15 cellular contexts compared by ENCODE assay signal in genomic region chr10:111429288-111430028, GRCh38.
DNase-seq lines count a peak whose midpoint lies in the region; ATAC-seq and TF ChIP-seq lines count a peak whose summit lies in the region.
"Had no signal": no experiment of that assay in that cellular context is flagged by ENCODE, and none has a peak within 500 bp of the region (broad histone marks: within the 10 kb centered on the region; RNA-seq: fewer than 3 reads in every experiment).

No MANE protein-coding gene starts in this region.

- H3K4me1 ChIP-seq in GM23248 (ENCODE audit: insufficient read depth) (no peaks in the 10 kb centered on the region), esophagus muscularis mucosa (no peaks in the 10 kb centered on the region), tibial artery (no peaks in the 10 kb centered on the region)
- H3K4me1 ChIP-seq: HAP-1 had no signal

- H3K27me3 ChIP-seq in GM23248 (replicated peaks; ENCODE audit: insufficient read depth), result no peaks in the 10 kb centered on the region
- no peaks in the 10 kb centered on the region for H3K27me3 ChIP-seq in esophagus muscularis mucosa
- H3K27me3 ChIP-seq in tibial artery, result no peaks in the 10 kb centered on the region

- ATAC-seq in activated CD8-positive, alpha-beta memory T cell treated with anti-CD3 and anti-CD28 coated beads, Interleukin-2, amount 10 ng/mL, durations not matched to agents 7 days and 5 days, result peak; percentile 30
- ATAC-seq in HG02623 (IDR thresholded peaks at IDR 0.05; ENCODE audit: unreplicated experiment), result no peak
- ATAC-seq: HepG2 had no signal

- no peak overlapping the region for H3K9ac ChIP-seq in GM23248

- H3K4me3 Mint-ChIP-seq in activated CD8-positive, alpha-beta memory T cell treated with anti-CD3 and anti-CD28 coated beads, Interleukin-2, amount 10 ng/mL, durations not matched to agents 7 days and 5 days, result no peak overlapping the region

- no peak for DNase-seq in activated CD8-positive, alpha-beta memory T cell treated with anti-CD3 and anti-CD28 coated beads, Interleukin-2, amount 10 ng/mL, durations not matched to agents 7 days and 5 days
- DNase-seq in activated CD8-positive, alpha-beta memory T cell treated with anti-CD3 and anti-CD28 coated beads, Interleukin-2, amount 50 U/mL, for 48 hours, result no peak
- DNase-seq in GM23248 (peak; percentile 27), esophagus muscularis mucosa (ENCODE audit: extremely low spot score) (peak; percentile 64), stromal cell of bone marrow (ENCODE audit: low read depth) (peak; percentile 78), tibial artery (no peak)
- DNase-seq: COR-L47, Kasumi-1, NCI-H345, NCI-H69, SIG-M5 had no signal

- no peak for TF ChIP-seq EP300 in esophagus muscularis mucosa (IDR thresholded peaks at IDR 0.05)

- no peaks in the 10 kb centered on the region for H3K9me3 ChIP-seq in GM23248 (ENCODE audit: low read depth)
- no peaks in the 10 kb centered on the region for H3K9me3 ChIP-seq in esophagus muscularis mucosa
- H3K9me3 ChIP-seq in tibial artery, result no peaks in the 10 kb centered on the region
- H3K9me3 ChIP-seq: HAP-1 had no signal

- TF ChIP-seq CTCF in esophagus muscularis mucosa (IDR thresholded peaks at IDR 0.05) (no peak), tibial artery (IDR thresholded peaks at IDR 0.05) (no peak)

- no peaks in the 10 kb centered on the region for H3K36me3 ChIP-seq in GM23248 (ENCODE audit: low read depth)
- H3K36me3 ChIP-seq in esophagus muscularis mucosa, result no peaks in the 10 kb centered on the region
- no peaks in the 10 kb centered on the region for H3K36me3 ChIP-seq in tibial artery
- H3K36me3 ChIP-seq: HAP-1 had no signal

- H3K79me2 ChIP-seq in GM23248 (ENCODE audit: insufficient read depth), result no peaks in the 10 kb centered on the region

- CTCF ChIA-PET in activated CD8-positive, alpha-beta memory T cell treated with anti-CD3 and anti-CD28 coated beads, Interleukin-2, amount 10 ng/mL, durations not matched to agents 7 days and 5 days (lab: Charles Lee), result no interaction called here

- H2AFZ ChIP-seq in GM23248, result no peak overlapping the region

- no peaks in the 10 kb centered on the region for H4K20me1 ChIP-seq in GM23248 (ENCODE audit: insufficient read depth)

- H3K27ac Mint-ChIP-seq in activated CD8-positive, alpha-beta memory T cell treated with anti-CD3 and anti-CD28 coated beads, Interleukin-2, amount 10 ng/mL, durations not matched to agents 7 days and 5 days, result no peak overlapping the region

- in situ Hi-C loops in GM23248 (cut with MboI), result no loop called here

- H3K9me2 ChIP-seq in GM23248 (ENCODE audit: insufficient read depth), result no peaks in the 10 kb centered on the region

- WGBS in GM23248 (ENCODE audit: low coverage in 1 of 2, low lambda C conversion rate in 2 of 2, missing lambda C conversion rate in 2 of 2), 2 experiments, result 63 to 65% methylated on average over 3 of the region's 3 CpGs
- 90% methylated on average over 3 of the region's 3 CpGs for WGBS in esophagus muscularis mucosa

- no peaks in the 10 kb centered on the region for H3K36me3 Mint-ChIP-seq in activated CD8-positive, alpha-beta memory T cell treated with anti-CD3 and anti-CD28 coated beads, Interleukin-2, amount 10 ng/mL, durations not matched to agents 7 days and 5 days

- TF ChIP-seq POLR2A in esophagus muscularis mucosa (IDR thresholded peaks at IDR 0.05; ENCODE audit: low read depth), result no peak

- no peak overlapping the region for H3K4me2 ChIP-seq in GM23248 (ENCODE audit: unreplicated experiment)

- no peak overlapping the region for H3K4me3 ChIP-seq in GM23248
- no peak overlapping the region for H3K4me3 ChIP-seq in esophagus muscularis mucosa
- H3K4me3 ChIP-seq in tibial artery, result no peak overlapping the region
- H3K4me3 ChIP-seq: HAP-1 had no signal

- no peaks in the 10 kb centered on the region for H3K27me3 Mint-ChIP-seq in activated CD8-positive, alpha-beta memory T cell treated with anti-CD3 and anti-CD28 coated beads, Interleukin-2, amount 10 ng/mL, durations not matched to agents 7 days and 5 days

- no peaks in the 10 kb centered on the region for H3K4me1 Mint-ChIP-seq in activated CD8-positive, alpha-beta memory T cell treated with anti-CD3 and anti-CD28 coated beads, Interleukin-2, amount 10 ng/mL, durations not matched to agents 7 days and 5 days

- no peaks in the 10 kb centered on the region for H3F3A ChIP-seq in GM23248 (ENCODE audit: insufficient read depth)

- intact Hi-C loops in esophagus muscularis mucosa (cut with DNase I) (no loop called here), tibial artery (cut with DNase I; ENCODE audit: low total_unique reads) (no loop called here)

- H3K27ac ChIP-seq in GM23248 (no peak overlapping the region), esophagus muscularis mucosa (replicated peaks in 1 of 4) (no peak overlapping the region), tibial artery (no peak overlapping the region)
- H3K27ac ChIP-seq: C4-2B had no signal

- H3K9me3 Mint-ChIP-seq in activated CD8-positive, alpha-beta memory T cell treated with anti-CD3 and anti-CD28 coated beads, Interleukin-2, amount 10 ng/mL, durations not matched to agents 7 days and 5 days (ENCODE audit: low read depth), result no peaks in the 10 kb centered on the region

Comparison
In these comparisons a context has a peak if more than half of its experiments do, and no peak if none do; other contexts are left out.
1. DNase-seq: peak in GM23248 (single experiment), esophagus muscularis mucosa (single experiment) and stromal cell of bone marrow (single experiment); none in activated CD8-positive, alpha-beta memory T cell treated with anti-CD3 and anti-CD28 coated beads, Interleukin-2, amount 10 ng/mL, durations not matched to agents 7 days and 5 days (single experiment), activated CD8-positive, alpha-beta memory T cell treated with anti-CD3 and anti-CD28 coated beads, Interleukin-2, amount 50 U/mL, for 48 hours (single experiment) and tibial artery (0 of 2).